Comparison of ENCODE assay signal across 7 cellular contexts in the genomic region with DNA sequence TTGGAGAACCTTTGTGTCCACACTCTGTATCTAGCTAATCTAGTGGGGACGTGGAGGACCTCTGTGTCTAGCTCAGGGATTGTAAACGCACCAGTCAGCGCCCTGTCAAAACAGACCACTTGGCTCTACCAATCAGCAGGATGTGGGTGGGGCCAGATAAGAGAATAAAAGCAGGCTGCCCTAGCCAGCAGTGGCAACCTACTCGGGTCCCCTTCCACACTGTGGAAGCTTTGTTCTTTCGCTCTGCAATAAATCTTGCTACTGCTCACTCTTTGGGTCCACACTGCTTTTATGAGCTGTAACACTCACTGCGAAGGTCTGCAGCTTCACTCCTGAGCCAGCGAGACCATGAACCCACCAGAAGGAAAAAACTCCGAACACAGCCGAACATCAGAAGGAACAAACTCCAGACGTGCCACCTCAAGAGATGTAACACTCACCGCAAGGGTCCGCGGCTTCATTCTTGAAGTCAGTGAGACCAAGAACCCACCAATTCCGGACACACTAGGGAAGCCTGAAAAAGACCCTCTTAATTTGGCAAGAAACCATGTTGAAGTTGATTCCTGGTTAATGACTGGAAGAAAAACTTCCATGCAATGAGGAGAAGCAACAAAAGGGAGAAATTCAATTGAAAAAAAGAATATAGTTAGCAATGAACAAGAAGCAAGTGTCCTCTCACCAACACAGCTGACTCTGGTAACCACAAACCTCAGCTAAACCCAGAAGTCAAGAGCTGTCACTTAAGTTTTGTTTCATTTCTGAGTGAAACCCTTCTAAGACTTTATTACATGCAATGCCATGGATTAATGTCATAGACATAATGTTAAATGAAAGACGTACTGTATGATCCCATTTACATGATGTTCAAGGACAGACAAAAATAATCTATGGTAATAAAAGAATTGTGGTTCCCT. TPM values are rescaled to one million over a fixed set of nuclear protein-coding genes. Genes with fewer than 3 reads are reported as not detected.
DNase-seq lines count a peak whose midpoint lies in the region; ATAC-seq lines count a peak whose summit lies in the region.
"Not testable (repeated sequence)": the region's sequence is repeated elsewhere in the genome, so short reads cannot be mapped to it uniquely, and the experiment has no call there.

No MANE protein-coding gene starts in this region.

- H3K27ac Mint-ChIP-seq in IgD-negative memory B cell: peak overlapping the region in 1 of 3 donors; percentile 76
- H3K27ac Mint-ChIP-seq in T-helper 2 cell treated with Interferon-gamma antibody and Interleukin-4, amounts not matched to agents 5 μg/mL and 100 μg/mL, for 36 hours: peak overlapping the region; percentile 83
- H3K27ac Mint-ChIP-seq in activated naive CD4-positive, alpha-beta T cell treated with anti-CD3 and anti-CD28 coated beads, Interleukin-2, amount 10 ng/mL, durations not matched to agents 7 days and 5 days: peak overlapping the region; percentile 86

- H3K27me3 Mint-ChIP-seq in IgD-negative memory B cell; T-helper 2 cell treated with Interferon-gamma antibody and Interleukin-4, amounts not matched to agents 5 μg/mL and 100 μg/mL, for 36 hours (ENCODE audit: low read depth); activated naive CD4-positive, alpha-beta T cell treated with anti-CD3 and anti-CD28 coated beads, Interleukin-2, amount 10 ng/mL, durations not matched to agents 7 days and 5 days: not testable (repeated sequence)

- not testable (repeated sequence) for H3K9me3 Mint-ChIP-seq in IgD-negative memory B cell; T-helper 2 cell treated with Interferon-gamma antibody and Interleukin-4, amounts not matched to agents 5 μg/mL and 100 μg/mL, for 36 hours; activated naive CD4-positive, alpha-beta T cell treated with anti-CD3 and anti-CD28 coated beads, Interleukin-2, amount 10 ng/mL, durations not matched to agents 7 days and 5 days

- peaks cover 23 to 33% (median 33%) of the 10 kb centered on the region in 3 donors for H3K4me1 Mint-ChIP-seq in IgD-negative memory B cell
- H3K4me1 Mint-ChIP-seq in T-helper 2 cell treated with Interferon-gamma antibody and Interleukin-4, amounts not matched to agents 5 μg/mL and 100 μg/mL, for 36 hours (ENCODE audit: low read depth): peaks cover 44% of the 10 kb centered on the region
- H3K4me1 Mint-ChIP-seq in activated naive CD4-positive, alpha-beta T cell treated with anti-CD3 and anti-CD28 coated beads, Interleukin-2, amount 10 ng/mL, durations not matched to agents 7 days and 5 days: peaks cover 46% of the 10 kb centered on the region

- CTCF ChIA-PET in activated naive CD4-positive, alpha-beta T cell treated with anti-CD3 and anti-CD28 coated beads, Interleukin-2, amount 10 ng/mL, durations not matched to agents 7 days and 5 days (lab: Charles Lee): interaction anchor here (0.6 to 4.8 kb wide), 8 partner anchors 9 to 1133 kb away, joined by 3 to 25 read pairs (median 4); a partner anchor contains a TSS

- DNase-seq in T-helper 2 cell treated with Interferon-gamma antibody and Interleukin-4, amounts not matched to agents 5 μg/mL and 100 μg/mL, for 36 hours (ENCODE audit: low spot score): peak; percentile 50
- DNase-seq in activated naive CD4-positive, alpha-beta T cell treated with anti-CD3 and anti-CD28 coated beads, Interleukin-2, amount 10 ng/mL, durations not matched to agents 7 days and 5 days: peak; percentile 71
- DNase-seq in myocyte (ENCODE audit: low read depth): peak; percentile 70

- peak; percentile 85 for ATAC-seq in GM18502 (IDR thresholded peaks at IDR 0.05; ENCODE audit: poor library complexity, unreplicated experiment)
- peak; percentile 63 for ATAC-seq in GM21367 (IDR thresholded peaks at IDR 0.05; ENCODE audit: unreplicated experiment)
- ATAC-seq in HG02852 (IDR thresholded peaks at IDR 0.05; ENCODE audit: unreplicated experiment): peak; percentile 83

- not testable (repeated sequence) for H3K36me3 Mint-ChIP-seq in IgD-negative memory B cell; T-helper 2 cell treated with Interferon-gamma antibody and Interleukin-4, amounts not matched to agents 5 μg/mL and 100 μg/mL, for 36 hours (ENCODE audit: low read depth); activated naive CD4-positive, alpha-beta T cell treated with anti-CD3 and anti-CD28 coated beads, Interleukin-2, amount 10 ng/mL, durations not matched to agents 7 days and 5 days

- peak overlapping the region in 3 of 4 donors; percentile 42 to 77 (median 61) for H3K4me3 Mint-ChIP-seq in IgD-negative memory B cell
- peak overlapping the region; percentile 78 for H3K4me3 Mint-ChIP-seq in T-helper 2 cell treated with Interferon-gamma antibody and Interleukin-4, amounts not matched to agents 5 μg/mL and 100 μg/mL, for 36 hours
- H3K4me3 Mint-ChIP-seq in activated naive CD4-positive, alpha-beta T cell treated with anti-CD3 and anti-CD28 coated beads, Interleukin-2, amount 10 ng/mL, durations not matched to agents 7 days and 5 days: peak overlapping the region; percentile 70

RNA-seq across cellular contexts. Expression of a gene that starts 9.7 kb away (rescaled TPM):
- 32.3 TPM for polyA plus RNA-seq in IgD-negative memory B cell
- total RNA-seq in myocyte: 74.6 and 78.4 TPM in 2 replicates
- polyA plus RNA-seq in myocyte (2012): 17.0 TPM

Comparison
In these comparisons a context has a peak if more than half of its experiments do, and no peak if none do; other contexts are left out.
1. Peak in every context shown above with its lines: DNase-seq and ATAC-seq.